11 cellular contexts compared by ENCODE assay signal in genomic region chr4:87119965-87120364, GRCh38.
A peak's percentile ranks its signal among the peaks of the same experiment; 100 is the strongest.
DNase-seq lines count a peak whose midpoint lies in the region; ATAC-seq and TF ChIP-seq lines count a peak whose summit lies in the region.
"Had no signal": no experiment of that assay in that cellular context is flagged by ENCODE, and none has a peak within 500 bp of the region (broad histone marks: within the 10 kb centered on the region; RNA-seq: fewer than 3 reads in every experiment).

No MANE protein-coding gene starts in this region.

- no peak overlapping the region for H3K4me3 ChIP-seq in epithelial cell of esophagus (ENCODE audit: low read length)
- H3K4me3 ChIP-seq in gastrocnemius medialis: peak overlapping the region in 2 of 4 donors; percentile 4 to 30
- H3K4me3 ChIP-seq: mucosa of descending colon had no signal

- H3K27me3 Mint-ChIP-seq in T-helper 2 cell treated with Interferon-gamma antibody and Interleukin-4, amounts not matched to agents 5 μg/mL and 100 μg/mL, for 36 hours (ENCODE audit: low read depth): no peaks in the 10 kb centered on the region

- DNase-seq in epithelial cell of esophagus (ENCODE audit: low read depth): peak; percentile 21
- no peak for DNase-seq in gastrocnemius medialis
- DNase-seq in stimulated activated CD4-positive, alpha-beta T cell treated with anti-CD3 and anti-CD28 coated beads, Interleukin-4, amount 100 ng/mL, for 4 hours: no peak
- no peak for DNase-seq in COLO668 (lab: John Stamatoyannopoulos, UW; ENCODE audit: unreplicated experiment)
- DNase-seq in T-helper 2 cell treated with Interferon-gamma antibody and Interleukin-4, amounts not matched to agents 5 μg/mL and 100 μg/mL, for 36 hours (ENCODE audit: low spot score): no peak
- DNase-seq: activated CD4-positive, CD25-positive, alpha-beta regulatory T cell treated with anti-CD3 and anti-CD28 coated beads, Interleukin-2, amount 50 U/mL, for 72 hours; Caco-2 had no signal

- peaks cover 7% of the 10 kb centered on the region for H3K4me1 Mint-ChIP-seq in T-helper 2 cell treated with Interferon-gamma antibody and Interleukin-4, amounts not matched to agents 5 μg/mL and 100 μg/mL, for 36 hours (ENCODE audit: low read depth)

- H3K27me3 ChIP-seq in gastrocnemius medialis: no peaks in the 10 kb centered on the region

- ATAC-seq in GM18502 (IDR thresholded peaks at IDR 0.05; ENCODE audit: poor library complexity, unreplicated experiment) (peak; percentile 41), HG03432 (IDR thresholded peaks at IDR 0.05; ENCODE audit: unreplicated experiment) (peak; percentile 40), gastrocnemius medialis (peak in 1 of 2 donors; percentile 67), GM18511 (IDR thresholded peaks at IDR 0.05; ENCODE audit: unreplicated experiment) (no peak)

- H3K4me3 Mint-ChIP-seq in T-helper 2 cell treated with Interferon-gamma antibody and Interleukin-4, amounts not matched to agents 5 μg/mL and 100 μg/mL, for 36 hours: no peak overlapping the region

- TF ChIP-seq CTCF in epithelial cell of esophagus (IDR thresholded peaks at IDR 0.05; ENCODE audit: insufficient read depth, low read depth, low read length, missing control alignments) (no peak), gastrocnemius medialis (IDR thresholded peaks at IDR 0.05 in 4 of 5, conservative IDR thresholded peaks at IDR 0.05 in 1 of 5) (no peak)

- peak overlapping the region; percentile 76 to 87 (median 82) for H3K27ac ChIP-seq in gastrocnemius medialis

- in situ Hi-C loops in gastrocnemius medialis (cut with MboI; ENCODE audit: low sequenced_read_pairs in 4 of 4): loop anchor here in 1 of 4 donors (25.0 kb wide), 1 partner anchor 108 kb away; no protein-coding TSS in a partner anchor

- H3K9me3 Mint-ChIP-seq in T-helper 2 cell treated with Interferon-gamma antibody and Interleukin-4, amounts not matched to agents 5 μg/mL and 100 μg/mL, for 36 hours: no peaks in the 10 kb centered on the region

- H3K36me3 ChIP-seq in gastrocnemius medialis: peaks cover 0 to 21% of the 10 kb centered on the region in 2 donors

- H3K9me3 ChIP-seq in gastrocnemius medialis: no peaks in the 10 kb centered on the region
- H3K9me3 ChIP-seq: Caco-2, mucosa of descending colon had no signal

- no peak overlapping the region for H3K27ac Mint-ChIP-seq in T-helper 2 cell treated with Interferon-gamma antibody and Interleukin-4, amounts not matched to agents 5 μg/mL and 100 μg/mL, for 36 hours

- H3K36me3 Mint-ChIP-seq in T-helper 2 cell treated with Interferon-gamma antibody and Interleukin-4, amounts not matched to agents 5 μg/mL and 100 μg/mL, for 36 hours (ENCODE audit: low read depth): peaks cover 35% of the 10 kb centered on the region

- peaks cover 60 to 82% of the 10 kb centered on the region in 2 donors for H3K4me1 ChIP-seq in gastrocnemius medialis

- intact Hi-C loops in gastrocnemius medialis (cut with DNase I; ENCODE audit: low total_unique reads): no loop called here

- TF ChIP-seq POLR2A in gastrocnemius medialis (IDR thresholded peaks at IDR 0.05): no peak
